In the genomic region with DNA sequence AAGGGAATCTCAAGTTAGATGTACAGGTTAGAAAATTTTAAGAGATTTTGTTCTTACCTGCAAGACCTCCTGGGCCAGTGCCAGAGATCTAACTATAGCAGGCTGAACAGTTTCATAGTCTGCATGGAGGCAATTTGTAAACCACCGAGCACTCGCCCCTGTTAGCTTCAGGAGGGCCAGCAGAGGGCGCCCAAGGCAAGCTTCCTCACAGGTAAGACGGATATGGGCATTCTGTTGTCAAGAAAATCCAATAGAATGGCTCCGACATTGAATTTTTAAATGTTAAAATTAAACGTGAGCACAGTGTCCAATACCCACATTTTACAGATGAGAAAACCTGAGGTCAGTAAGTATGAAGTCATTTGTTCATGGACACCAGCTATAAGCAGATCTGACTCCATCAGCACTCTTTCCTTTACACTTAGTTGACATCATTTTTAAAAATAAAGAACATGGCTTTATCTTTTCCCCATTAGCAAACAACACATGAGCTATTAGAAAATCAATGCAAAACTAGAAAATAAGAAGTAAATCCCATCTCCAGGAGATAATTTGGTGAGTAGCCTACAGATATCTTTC, we compare ENCODE assay signal across 8 cellular contexts. TPM values are rescaled to one million over a fixed set of nuclear protein-coding genes. Genes with fewer than 3 reads are reported as not detected.
A peak's percentile ranks its signal among the peaks of the same experiment; 100 is the strongest.
DNase-seq lines count a peak whose midpoint lies in the region; ATAC-seq, FAIRE-seq and TF ChIP-seq lines count a peak whose summit lies in the region.

No MANE protein-coding gene starts in this region.

- no peaks in the 10 kb centered on the region for H3K36me3 Mint-ChIP-seq in activated naive CD4-positive, alpha-beta T cell treated with anti-CD3 and anti-CD28 coated beads, Interleukin-2, amount 50 U/mL, for 24 hours
- no peaks in the 10 kb centered on the region for H3K36me3 Mint-ChIP-seq in progenitor cell of endocrine pancreas (ENCODE audit: insufficient read depth)

- no peaks in the 10 kb centered on the region for H3K36me3 ChIP-seq in HCT116 (ENCODE audit: control insufficient read depth in 1 of 2, insufficient read depth in 2 of 2, low read length in 2 of 2)

- peak overlapping the region; percentile 34 for H3K4me3 Mint-ChIP-seq in activated naive CD4-positive, alpha-beta T cell treated with anti-CD3 and anti-CD28 coated beads, Interleukin-2, amount 50 U/mL, for 24 hours
- no peak overlapping the region for H3K4me3 Mint-ChIP-seq in progenitor cell of endocrine pancreas (ENCODE audit: low read depth)

- POLR2A ChIA-PET in HCT116 (lab: Charles Lee): no interaction called here

- DNase-seq in EH (ENCODE audit: low read depth) (peak; percentile 70), HCT116 (ENCODE audit: low read depth, low spot score) (peak; percentile 64), NCI-H1417 (lab: John Stamatoyannopoulos, UW) (peak; percentile 53 to 86 (median 78)), SKM-1 (lab: John Stamatoyannopoulos, UW; ENCODE audit: unreplicated experiment) (peak; percentile 34), Right ventricle myocardium inferior (ENCODE audit: missing footprints) (peak; percentile 85), progenitor cell of endocrine pancreas (ENCODE audit: low spot score, unreplicated experiment) (peak; percentile 55), urothelium cell line (ENCODE audit: low spot score) (peak; percentile 84)

- peak; percentile 72 for FAIRE-seq in urothelium cell line (lab: Jason Lieb, UNC)

- H3K27me3 Mint-ChIP-seq in activated naive CD4-positive, alpha-beta T cell treated with anti-CD3 and anti-CD28 coated beads, Interleukin-2, amount 50 U/mL, for 24 hours: peaks cover 5% of the 10 kb centered on the region
- H3K27me3 Mint-ChIP-seq in progenitor cell of endocrine pancreas: no peaks in the 10 kb centered on the region

- H4K20me1 ChIP-seq in HCT116 (ENCODE audit: insufficient read depth): no peaks in the 10 kb centered on the region

- RAD21 ChIA-PET in HCT116 (lab: Charles Lee; ENCODE audit: low non-redundant PET in 1 of 2, low total read pairs in 2 of 2, uncharacterized antibody in 2 of 2, unreplicated experiment in 2 of 2): no interaction called here

- BruUV-seq in HCT116 (replicated peaks; lab: Mats Ljungman, UMichigan): no TSS peak

- H3K4me1 Mint-ChIP-seq in activated naive CD4-positive, alpha-beta T cell treated with anti-CD3 and anti-CD28 coated beads, Interleukin-2, amount 50 U/mL, for 24 hours: peaks cover 5% of the 10 kb centered on the region
- H3K4me1 Mint-ChIP-seq in progenitor cell of endocrine pancreas (ENCODE audit: low read depth): peaks cover 27% of the 10 kb centered on the region

- H3K9me2 ChIP-seq in HCT116 (ENCODE audit: insufficient read depth): no peaks in the 10 kb centered on the region

- peak overlapping the region; percentile 99 for H2AFZ ChIP-seq in HCT116 (ENCODE audit: low read depth, low read length, poor library complexity, severe bottlenecking)

- CTCF ChIA-PET in HCT116 (lab: Charles Lee): interaction anchor here (0.7 to 2.5 kb wide), 17 partner anchors 9 to 148 kb away, joined by 3 to 9 read pairs (median 4); no protein-coding TSS in a partner anchor

- H3K27me3 ChIP-seq in HCT116 (ENCODE audit: insufficient read depth, low read length): peaks cover 11% of the 10 kb centered on the region; the same call in 1 of the 2 replicates

- H3K27ac ChIP-seq in HCT116 (ENCODE audit: low read depth, low read length): no peak overlapping the region

- intact Hi-C loops in HCT116 (cut with micrococcal nuclease): loop anchor here (2.0 kb wide), 1 partner anchor 196 kb away; no protein-coding TSS in a partner anchor
- intact Hi-C loops in Right ventricle myocardium inferior (cut with DNase I): loop anchor here (2.0 kb wide), 1 partner anchor 64 kb away; no protein-coding TSS in a partner anchor

- peaks cover 0 to 8% of the 10 kb centered on the region in 2 experiments; a peak in 1 of 4 replicates for H3K4me1 ChIP-seq in HCT116 (ENCODE audit: control insufficient read depth in 1 of 2, insufficient read depth in 2 of 2, low read length in 2 of 2)

- H3K4me3 ChIP-seq in HCT116 (replicated peaks in 1 of 2; ENCODE audit: low read depth in 1 of 2, low read length in 2 of 2): no peak overlapping the region

- H3K79me2 ChIP-seq in HCT116 (ENCODE audit: insufficient read depth, low read length): no peaks in the 10 kb centered on the region

- peak; percentile 68 for TF ChIP-seq RAD21 in HCT116 (IDR thresholded peaks at IDR 0.05; ENCODE audit: low read depth)

- TF ChIP-seq CTCF in HCT116 (IDR thresholded peaks at IDR 0.05 in 2 of 3, conservative IDR thresholded peaks at IDR 0.05 in 1 of 3; ENCODE audit: borderline replicate concordance in 1 of 3, insufficient read depth in 1 of 3, low read depth in 2 of 3, low read length in 2 of 3) (peak; percentile 62 to 95 (median 90); a peak in 5 of 6 replicates), progenitor cell of endocrine pancreas (IDR thresholded peaks at IDR 0.05; ENCODE audit: unreplicated experiment) (peak; percentile 93)

- H3K4me2 ChIP-seq in HCT116 (ENCODE audit: low read length): peak overlapping the region; percentile 55

- no peaks in the 10 kb centered on the region for H3K9me3 Mint-ChIP-seq in activated naive CD4-positive, alpha-beta T cell treated with anti-CD3 and anti-CD28 coated beads, Interleukin-2, amount 50 U/mL, for 24 hours
- peaks cover 3% of the 10 kb centered on the region for H3K9me3 Mint-ChIP-seq in progenitor cell of endocrine pancreas (ENCODE audit: low read depth)

- no peak for TF ChIP-seq POLR2A in HCT116 (IDR thresholded peaks at IDR 0.05; ENCODE audit: borderline replicate concordance, extremely low read depth, insufficient read depth, insufficient read length)

- H3K9me3 ChIP-seq in HCT116 (ENCODE audit: control insufficient read depth in 1 of 2, insufficient read depth in 1 of 2, low read depth in 1 of 2, low read length in 2 of 2): no peaks in the 10 kb centered on the region

- no peak overlapping the region for H3K27ac Mint-ChIP-seq in activated naive CD4-positive, alpha-beta T cell treated with anti-CD3 and anti-CD28 coated beads, Interleukin-2, amount 50 U/mL, for 24 hours
- H3K27ac Mint-ChIP-seq in progenitor cell of endocrine pancreas: peak overlapping the region; percentile 53

- H3K9ac ChIP-seq in HCT116 (ENCODE audit: low read length): no peak overlapping the region

- ATAC-seq in HCT116 (peak; percentile 100), Right ventricle myocardium inferior (peak; percentile 72)

TF ChIP-seq in HCT116, 20 proteins besides CTCF, POLR2A, EP300 and RAD21:
- no peak for TF ChIP-seq SP1 (IDR thresholded peaks at IDR 0.05; ENCODE audit: low read depth)
- TF ChIP-seq SRF (IDR thresholded peaks at IDR 0.05; ENCODE audit: low read depth): peak; percentile 77
TF ChIP-seq in HCT116: peak in this region for 1.

RNA-seq across cellular contexts. Expression of a gene that starts 2.2 kb away (rescaled TPM):
- total RNA-seq in HCT116 (2021; ENCODE audit: unreplicated experiment) (not detected), Right ventricle myocardium inferior (not detected), progenitor cell of endocrine pancreas (0.40 and 0.67 TPM in 2 replicates)
- 0.05 TPM in 1 of 2 replicates, not detected in the other for polyA plus RNA-seq in HCT116 (2012)

RNA-seq across cellular contexts. Expression of a gene that starts 40.4 kb away (rescaled TPM):
- total RNA-seq in HCT116 (2021; ENCODE audit: unreplicated experiment) (0.20 TPM), Right ventricle myocardium inferior (161 TPM), progenitor cell of endocrine pancreas (105 and 112 TPM in 2 replicates)
- polyA plus RNA-seq in HCT116 (2012): not detected in 2 replicates

Comparison
In these comparisons a context has a peak if more than half of its experiments do, and no peak if none do; other contexts are left out.
1. DNase-seq: peak in every context shown above with its lines; median percentile 85 in Right ventricle myocardium inferior; 84 in urothelium cell line; 78 in NCI-H1417; 70 in EH; 64 in HCT116; 55 in progenitor cell of endocrine pancreas; 34 in SKM-1.
2. RNA of a gene that starts 40.4 kb away (total RNA-seq): 161 TPM in Right ventricle myocardium inferior (single experiment) and 105 to 112 TPM in progenitor cell of endocrine pancreas; 0.20 TPM in HCT116 (single experiment); every median in the first group is over 10 times any median in the second.